In genomic region chr1:209158851-209159250, GRCh38 we compare ENCODE assay signal across 1 cellular context.
TF ChIP-seq lines count a peak whose summit lies in the region.

No MANE protein-coding gene starts in this region.

TF ChIP-seq in WTC11, 78 proteins besides CTCF, POLR2A, EP300 and RAD21 (continued from another document):
- TF ChIP-seq, protein P1, sequence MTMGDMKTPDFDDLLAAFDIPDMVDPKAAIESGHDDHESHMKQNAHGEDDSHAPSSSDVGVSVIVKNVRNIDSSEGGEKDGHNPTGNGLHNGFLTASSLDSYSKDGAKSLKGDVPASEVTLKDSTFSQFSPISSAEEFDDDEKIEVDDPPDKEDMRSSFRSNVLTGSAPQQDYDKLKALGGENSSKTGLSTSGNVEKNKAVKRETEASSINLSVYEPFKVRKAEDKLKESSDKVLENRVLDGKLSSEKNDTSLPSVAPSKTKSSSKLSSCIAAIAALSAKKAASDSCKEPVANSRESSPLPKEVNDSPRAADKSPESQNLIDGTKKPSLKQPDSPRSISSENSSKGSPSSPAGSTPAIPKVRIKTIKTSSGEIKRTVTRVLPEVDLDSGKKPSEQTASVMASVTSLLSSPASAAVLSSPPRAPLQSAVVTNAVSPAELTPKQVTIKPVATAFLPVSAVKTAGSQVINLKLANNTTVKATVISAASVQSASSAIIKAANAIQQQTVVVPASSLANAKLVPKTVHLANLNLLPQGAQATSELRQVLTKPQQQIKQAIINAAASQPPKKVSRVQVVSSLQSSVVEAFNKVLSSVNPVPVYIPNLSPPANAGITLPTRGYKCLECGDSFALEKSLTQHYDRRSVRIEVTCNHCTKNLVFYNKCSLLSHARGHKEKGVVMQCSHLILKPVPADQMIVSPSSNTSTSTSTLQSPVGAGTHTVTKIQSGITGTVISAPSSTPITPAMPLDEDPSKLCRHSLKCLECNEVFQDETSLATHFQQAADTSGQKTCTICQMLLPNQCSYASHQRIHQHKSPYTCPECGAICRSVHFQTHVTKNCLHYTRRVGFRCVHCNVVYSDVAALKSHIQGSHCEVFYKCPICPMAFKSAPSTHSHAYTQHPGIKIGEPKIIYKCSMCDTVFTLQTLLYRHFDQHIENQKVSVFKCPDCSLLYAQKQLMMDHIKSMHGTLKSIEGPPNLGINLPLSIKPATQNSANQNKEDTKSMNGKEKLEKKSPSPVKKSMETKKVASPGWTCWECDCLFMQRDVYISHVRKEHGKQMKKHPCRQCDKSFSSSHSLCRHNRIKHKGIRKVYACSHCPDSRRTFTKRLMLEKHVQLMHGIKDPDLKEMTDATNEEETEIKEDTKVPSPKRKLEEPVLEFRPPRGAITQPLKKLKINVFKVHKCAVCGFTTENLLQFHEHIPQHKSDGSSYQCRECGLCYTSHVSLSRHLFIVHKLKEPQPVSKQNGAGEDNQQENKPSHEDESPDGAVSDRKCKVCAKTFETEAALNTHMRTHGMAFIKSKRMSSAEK (CRISPR knock-in tag; IDR thresholded peaks at IDR 0.05; ENCODE audit: borderline replicate concordance): no peak
- TF ChIP-seq CBFB (CRISPR knock-in tag; IDR thresholded peaks at IDR 0.05; ENCODE audit: low read depth) (no peak), ATF1 (CRISPR knock-in tag; IDR thresholded peaks at IDR 0.05) (no peak), IRF2 (CRISPR knock-in tag; IDR thresholded peaks at IDR 0.05; ENCODE audit: borderline replicate concordance, low read depth) (no peak), ZNF425 (CRISPR knock-in tag; conservative IDR thresholded peaks at IDR 0.05) (no peak)
